1 cellular context compared by ENCODE assay signal in genomic region chr7:5636914-5637313, GRCh38.
TF ChIP-seq lines count a peak whose summit lies in the region.

No MANE protein-coding gene starts in this region.

TF ChIP-seq in HepG2, 621 proteins besides CTCF, POLR2A, EP300 and RAD21 (continued from another document):
- TF ChIP-seq FOXP1 (IDR thresholded peaks at IDR 0.05) (no peak), FOXP1 (CRISPR knock-in tag; IDR thresholded peaks at IDR 0.05) (no peak), PLRG1 (conservative IDR thresholded peaks at IDR 0.05) (no peak), ZNF180 (CRISPR knock-in tag; IDR thresholded peaks at IDR 0.05; ENCODE audit: borderline replicate concordance, low read depth) (no peak)
